ENCODE assay signal across 8 cellular contexts in the genomic region with DNA sequence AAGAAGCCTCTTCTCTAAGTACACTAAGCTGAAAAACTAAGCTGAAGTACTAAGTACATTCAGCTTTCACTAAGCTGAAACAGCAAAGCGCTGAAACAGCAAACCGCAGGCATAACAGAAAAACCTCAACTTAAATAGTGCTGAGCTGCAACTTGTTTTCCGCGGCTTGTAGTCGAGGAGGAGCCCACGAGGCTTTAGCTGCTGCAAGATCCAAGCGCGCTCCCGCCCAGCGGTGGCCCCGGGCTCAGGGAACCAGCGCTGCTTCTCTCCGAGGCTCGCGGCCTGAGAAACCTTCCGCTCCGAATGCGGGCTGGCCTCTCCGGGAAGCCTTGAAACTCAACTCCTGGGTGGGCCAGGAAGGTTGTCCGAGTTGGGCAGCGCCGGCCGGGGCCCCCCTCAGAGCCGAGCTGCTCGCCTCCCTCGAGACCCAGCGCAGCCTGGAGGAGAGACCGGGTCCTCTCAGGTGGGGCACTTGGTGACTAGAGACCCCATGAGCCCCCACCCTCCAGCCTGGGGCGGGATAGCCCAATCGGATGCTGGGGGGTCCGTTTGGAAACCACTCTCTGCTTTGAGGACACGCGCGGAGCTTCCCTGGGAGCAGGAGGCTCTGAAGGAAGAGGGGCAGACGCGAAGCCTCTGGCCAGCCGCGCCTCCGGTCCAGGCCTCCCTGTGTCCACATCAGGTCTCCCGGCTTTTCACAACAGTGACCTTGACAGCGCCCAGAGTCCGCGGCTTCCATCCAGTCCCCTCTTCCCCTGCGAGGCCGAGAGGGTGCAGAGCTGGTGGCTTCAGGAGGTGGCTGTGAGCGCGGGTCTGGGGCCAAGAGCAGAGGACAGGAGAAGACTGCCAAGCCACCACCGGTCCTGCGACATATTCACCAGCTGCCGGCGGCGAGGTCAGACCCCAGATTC. TPM values are rescaled to one million over a fixed set of nuclear protein-coding genes. Genes with fewer than 3 reads are reported as not detected.
DNase-seq lines count a peak whose midpoint lies in the region; ATAC-seq and TF ChIP-seq lines count a peak whose summit lies in the region.

No MANE protein-coding gene starts in this region.

- peaks cover 93% of the 10 kb centered on the region for H3K27me3 ChIP-seq in endodermal cell (ENCODE audit: control insufficient read depth, insufficient read depth, low read length, poor library complexity, severe bottlenecking)

- H3K4me3 ChIP-seq in endodermal cell (ENCODE audit: low read length), result no peak overlapping the region

- ATAC-seq in HG02852 (IDR thresholded peaks at IDR 0.05; ENCODE audit: unreplicated experiment), result peak; percentile 55
- no peak for ATAC-seq in HG03521 (IDR thresholded peaks at IDR 0.05; ENCODE audit: unreplicated experiment)

- TF ChIP-seq CTCF in endodermal cell (conservative IDR thresholded peaks at IDR 0.05) (no peak), nephron progenitor cell (IDR thresholded peaks at IDR 0.05) (no peak), Calu3 (IDR thresholded peaks at IDR 0.05; ENCODE audit: unreplicated experiment) (no peak)

- H3K9me3 ChIP-seq in endodermal cell (ENCODE audit: control insufficient read depth, low read length), result no peaks in the 10 kb centered on the region

- no peaks in the 10 kb centered on the region for H3K9me3 Mint-ChIP-seq in activated CD4-positive, alpha-beta T cell treated with anti-CD3 and anti-CD28 coated beads, Interleukin-2, amount 10 ng/mL, durations not matched to agents 24 days and 14 days
- H3K9me3 Mint-ChIP-seq in endodermal cell (no peaks in the 10 kb centered on the region), nephron progenitor cell (no peaks in the 10 kb centered on the region), Calu3 (ENCODE audit: low read depth, unreplicated experiment) (no peaks in the 10 kb centered on the region)

- H3K27ac ChIP-seq in endodermal cell (ENCODE audit: low read depth, low read length), result no peak overlapping the region

- no peak overlapping the region for H3K9ac ChIP-seq in endodermal cell (ENCODE audit: extremely low read depth, low read length, poor library complexity, severe bottlenecking)

- BruUV-seq in Calu3 (replicated peaks; lab: Mats Ljungman, UMichigan), result no TSS peak

- H3K4me1 Mint-ChIP-seq in activated CD4-positive, alpha-beta T cell treated with anti-CD3 and anti-CD28 coated beads, Interleukin-2, amount 10 ng/mL, durations not matched to agents 24 days and 14 days, result peaks cover 26% of the 10 kb centered on the region
- H3K4me1 Mint-ChIP-seq in endodermal cell (no peaks in the 10 kb centered on the region), nephron progenitor cell (no peaks in the 10 kb centered on the region), Calu3 (ENCODE audit: low read depth, unreplicated experiment) (no peaks in the 10 kb centered on the region)

- H3K27me3 Mint-ChIP-seq in activated CD4-positive, alpha-beta T cell treated with anti-CD3 and anti-CD28 coated beads, Interleukin-2, amount 10 ng/mL, durations not matched to agents 24 days and 14 days, result peaks cover 86% of the 10 kb centered on the region
- H3K27me3 Mint-ChIP-seq in endodermal cell (ENCODE audit: insufficient read depth), result peaks cover 92% of the 10 kb centered on the region
- peaks cover 69% of the 10 kb centered on the region for H3K27me3 Mint-ChIP-seq in nephron progenitor cell (ENCODE audit: low read depth, poor library complexity)
- H3K27me3 Mint-ChIP-seq in Calu3 (ENCODE audit: unreplicated experiment), result peaks cover 93% of the 10 kb centered on the region

- CTCF ChIA-PET in Calu3 (lab: Charles Lee), result interaction anchor here (0.8 to 1.5 kb wide), 2 partner anchors 13 to 15 kb away, joined by 3 to 4 read pairs; no protein-coding TSS in a partner anchor

- intact Hi-C loops in activated CD4-positive, alpha-beta T cell treated with anti-CD3 and anti-CD28 coated beads, Interleukin-2, amount 10 ng/mL, durations not matched to agents 24 days and 14 days (cut with micrococcal nuclease), result loop anchor here (5.0 kb wide), 3 partner anchors 39 to 349 kb away; no protein-coding TSS in a partner anchor
- intact Hi-C loops in Calu3 (cut with micrococcal nuclease; ENCODE audit: unreplicated experiment), result no loop called here

- 65 to 71% methylated on average over 24 to 52 of the region's 52 CpGs for WGBS in endodermal cell (ENCODE audit: insufficient coverage in 1 of 2, insufficient read length in 1 of 2), 2 experiments

- no peak overlapping the region for H3K27ac Mint-ChIP-seq in activated CD4-positive, alpha-beta T cell treated with anti-CD3 and anti-CD28 coated beads, Interleukin-2, amount 10 ng/mL, durations not matched to agents 24 days and 14 days
- H3K27ac Mint-ChIP-seq in endodermal cell (no peak overlapping the region), nephron progenitor cell (no peak overlapping the region), Calu3 (ENCODE audit: unreplicated experiment) (no peak overlapping the region)

- H3K36me3 Mint-ChIP-seq in activated CD4-positive, alpha-beta T cell treated with anti-CD3 and anti-CD28 coated beads, Interleukin-2, amount 10 ng/mL, durations not matched to agents 24 days and 14 days (ENCODE audit: low read depth), result no peaks in the 10 kb centered on the region
- H3K36me3 Mint-ChIP-seq in endodermal cell (ENCODE audit: low read depth) (no peaks in the 10 kb centered on the region), nephron progenitor cell (ENCODE audit: low read depth) (no peaks in the 10 kb centered on the region), Calu3 (ENCODE audit: insufficient read depth, unreplicated experiment) (no peaks in the 10 kb centered on the region)

- DNase-seq in AG08396 (ENCODE audit: low spot score), result peak; percentile 74
- DNase-seq in activated CD4-positive, alpha-beta T cell treated with anti-CD3 and anti-CD28 coated beads, Interleukin-2, amount 10 ng/mL, durations not matched to agents 24 days and 14 days, result peak; percentile 91
- peak; percentile 69 for DNase-seq in endodermal cell
- DNase-seq in nephron progenitor cell, result peak; percentile 30
- no peak for DNase-seq in NCI-H1436 treated with DMSO at 0.1 percent for 48 hours (lab: John Stamatoyannopoulos, UW)
- no peak for DNase-seq in Calu3

- H3K4me1 ChIP-seq in endodermal cell (ENCODE audit: control insufficient read depth, insufficient read depth, low read length), result no peaks in the 10 kb centered on the region

- peak overlapping the region; percentile 64 for H3K4me3 Mint-ChIP-seq in activated CD4-positive, alpha-beta T cell treated with anti-CD3 and anti-CD28 coated beads, Interleukin-2, amount 10 ng/mL, durations not matched to agents 24 days and 14 days
- H3K4me3 Mint-ChIP-seq in endodermal cell (no peak overlapping the region), nephron progenitor cell (no peak overlapping the region), Calu3 (ENCODE audit: low read depth, unreplicated experiment) (no peak overlapping the region)

- no peaks in the 10 kb centered on the region for H3K36me3 ChIP-seq in endodermal cell (ENCODE audit: control insufficient read depth, insufficient read depth, low read length)

RNA-seq across cellular contexts. Expression of a gene that starts 38.1 kb away (rescaled TPM):
- total RNA-seq in activated CD4-positive, alpha-beta T cell treated with anti-CD3 and anti-CD28 coated beads, Interleukin-2, amount 10 ng/mL, durations not matched to agents 24 days and 14 days, result 484 and 488 TPM in 2 replicates
- 10 to 100 TPM; 31.7 to 38.4 TPM for total RNA-seq in endodermal cell
- 22.1 TPM for polyA plus RNA-seq in endodermal cell (2013, experiment 1 of 2)
- 24.1 TPM for polyA plus RNA-seq in endodermal cell (2013, experiment 2 of 2)
- total RNA-seq in Calu3 (2022), result 161 and 230 TPM in 2 replicates

Comparison
In these comparisons a context has a peak if more than half of its experiments do, and no peak if none do; other contexts are left out.
1. DNase-seq: peak in AG08396 (single experiment), activated CD4-positive, alpha-beta T cell treated with anti-CD3 and anti-CD28 coated beads, Interleukin-2, amount 10 ng/mL, durations not matched to agents 24 days and 14 days (single experiment), endodermal cell (single experiment) and nephron progenitor cell (single experiment); none in NCI-H1436 treated with DMSO at 0.1 percent for 48 hours (single experiment) and Calu3 (single experiment).